ENCODE assay signal across 13 cellular contexts in genomic region chr1:158003409-158003805, GRCh38. TPM values are rescaled to one million over a fixed set of nuclear protein-coding genes. Genes with fewer than 3 reads are reported as not detected.
A peak's percentile ranks its signal among the peaks of the same experiment; 100 is the strongest.
DNase-seq lines count a peak whose midpoint lies in the region; ATAC-seq, FAIRE-seq and TF ChIP-seq lines count a peak whose summit lies in the region.
"Had no signal": no experiment of that assay in that cellular context is flagged by ENCODE, and none has a peak within 500 bp of the region (broad histone marks: within the 10 kb centered on the region; RNA-seq: fewer than 3 reads in every experiment).

No MANE protein-coding gene starts in this region.

- intact Hi-C loops in ascending aorta (cut with DNase I) (no loop called here), spleen (cut with DNase I; ENCODE audit: low total_unique reads) (no loop called here)

- H3K4me1 ChIP-seq in GM23338 (ENCODE audit: insufficient read depth) = peaks cover 78% of the 10 kb centered on the region
- peaks cover 62 to 91% of the 10 kb centered on the region in 2 donors for H3K4me1 ChIP-seq in ascending aorta
- peaks cover 41% of the 10 kb centered on the region for H3K4me1 ChIP-seq in iPS-20b (ENCODE audit: insufficient read depth, low read length)
- H3K4me1 ChIP-seq in spleen = peaks cover 0 to 67% (median 14%) of the 10 kb centered on the region in 6 donors

- H3F3A ChIP-seq in GM23338 (replicated peaks; ENCODE audit: low read depth) = no peaks in the 10 kb centered on the region

- no peaks in the 10 kb centered on the region for H3K9me2 ChIP-seq in GM23338 (ENCODE audit: insufficient read depth)

- H3K9me3 ChIP-seq in ascending aorta = no peaks in the 10 kb centered on the region
- H3K9me3 ChIP-seq in iPS-20b (ENCODE audit: insufficient read depth, low read depth, low read length) = no peaks in the 10 kb centered on the region
- no peaks in the 10 kb centered on the region for H3K9me3 ChIP-seq in spleen

- no peaks in the 10 kb centered on the region for H3K36me3 Mint-ChIP-seq in GM23338 (ENCODE audit: low read depth)
- no peaks in the 10 kb centered on the region for H3K36me3 Mint-ChIP-seq in activated T-cell treated with anti-CD3 and anti-CD28 coated beads, Interleukin-2, amount 50 U/mL, for 4 hours (ENCODE audit: insufficient read depth)
- H3K36me3 Mint-ChIP-seq: CD8-positive, alpha-beta T cell; natural killer cell treated with Interleukin-12 subunit alpha and Interleukin-12 subunit beta and Interleukin-15 and Interleukin-18, amount 100 ng/mL, for 72 hours had no signal

- H3K4me3 ChIP-seq in GM23338 = no peak overlapping the region
- H3K4me3 ChIP-seq in ascending aorta = peak overlapping the region in 1 of 2 donors; percentile 30
- H3K4me3 ChIP-seq in iPS-20b (ENCODE audit: low read length) = no peak overlapping the region
- H3K4me3 ChIP-seq in spleen = no peak overlapping the region

- H4K20me1 ChIP-seq in GM23338 (replicated peaks; ENCODE audit: insufficient read depth) = peaks cover 18% of the 10 kb centered on the region; the same call in 1 of the 2 replicates

- H3K9ac ChIP-seq in iPS-20b (ENCODE audit: low read depth, low read length) = peak overlapping the region; percentile 26; the same call in 1 of the 2 replicates

- TF ChIP-seq CTCF in GM23338 (conservative IDR thresholded peaks at IDR 0.05; ENCODE audit: low read depth in 2 of 2) = no peak
- TF ChIP-seq CTCF in ascending aorta (IDR thresholded peaks at IDR 0.05) = no peak
- no peak for TF ChIP-seq CTCF in spleen (IDR thresholded peaks at IDR 0.05 in 8 of 11, conservative IDR thresholded peaks at IDR 0.05 in 3 of 11)

- H3K4me1 Mint-ChIP-seq in GM23338 = peaks cover 87% of the 10 kb centered on the region
- H3K4me1 Mint-ChIP-seq in activated T-cell treated with anti-CD3 and anti-CD28 coated beads, Interleukin-2, amount 50 U/mL, for 4 hours (ENCODE audit: low read depth) = no peaks in the 10 kb centered on the region
- H3K4me1 Mint-ChIP-seq: activated CD4-positive, alpha-beta memory T cell treated with anti-CD3 and anti-CD28 coated beads, Interleukin-2, amount 10 ng/mL, durations not matched to agents 7 days and 5 days had no signal

- peak overlapping the region; percentile 66 for H3K27ac Mint-ChIP-seq in GM23338
- H3K27ac Mint-ChIP-seq: activated CD4-positive, alpha-beta memory T cell treated with anti-CD3 and anti-CD28 coated beads, Interleukin-2, amount 10 ng/mL, durations not matched to agents 7 days and 5 days; CD8-positive, alpha-beta T cell; natural killer cell treated with Interleukin-12 subunit alpha and Interleukin-12 subunit beta and Interleukin-15 and Interleukin-18, amount 100 ng/mL, for 72 hours had no signal

- H3K79me2 ChIP-seq in GM23338 (replicated peaks; ENCODE audit: insufficient read depth) = peaks cover 99% of the 10 kb centered on the region

- peak overlapping the region; percentile 46; the same call in 1 of the 2 replicates for H3K4me2 ChIP-seq in GM23338

- FAIRE-seq in GM12891 (lab: Jason Lieb, UNC) = no peak

- TF ChIP-seq POLR2A in spleen (IDR thresholded peaks at IDR 0.05) = no peak
- TF ChIP-seq POLR2A in GM12891 (IDR thresholded peaks at IDR 0.05; ENCODE audit: low read depth, low read length) = no peak

- H3K27me3 ChIP-seq in GM23338 (ENCODE audit: insufficient read depth) (no peaks in the 10 kb centered on the region), ascending aorta (no peaks in the 10 kb centered on the region), iPS-20b (ENCODE audit: insufficient read depth, low read length) (no peaks in the 10 kb centered on the region), spleen (replicated peaks in 1 of 7) (peaks cover 0 to 12% (median 0%) of the 10 kb centered on the region in 7 donors)

- H3K4me3 Mint-ChIP-seq in GM23338 = no peak overlapping the region
- no peak overlapping the region for H3K4me3 Mint-ChIP-seq in activated T-cell treated with anti-CD3 and anti-CD28 coated beads, Interleukin-2, amount 50 U/mL, for 4 hours
- H3K4me3 Mint-ChIP-seq: activated CD4-positive, alpha-beta memory T cell treated with anti-CD3 and anti-CD28 coated beads, Interleukin-2, amount 10 ng/mL, durations not matched to agents 7 days and 5 days; CD8-positive, alpha-beta T cell; natural killer cell treated with Interleukin-12 subunit alpha and Interleukin-12 subunit beta and Interleukin-15 and Interleukin-18, amount 100 ng/mL, for 72 hours had no signal

- peak; percentile 10 for ATAC-seq in GM23338
- ATAC-seq in activated T-cell treated with anti-CD3 and anti-CD28 coated beads, Interleukin-2, amount 50 U/mL, for 4 hours = no peak
- ATAC-seq: CD8-positive, alpha-beta T cell; natural killer cell treated with Interleukin-12 subunit alpha and Interleukin-12 subunit beta and Interleukin-15 and Interleukin-18, amount 100 ng/mL, for 72 hours had no signal

- no peaks in the 10 kb centered on the region for H3K9me3 Mint-ChIP-seq in GM23338
- H3K9me3 Mint-ChIP-seq in activated T-cell treated with anti-CD3 and anti-CD28 coated beads, Interleukin-2, amount 50 U/mL, for 4 hours = no peaks in the 10 kb centered on the region
- H3K9me3 Mint-ChIP-seq: activated CD4-positive, alpha-beta memory T cell treated with anti-CD3 and anti-CD28 coated beads, Interleukin-2, amount 10 ng/mL, durations not matched to agents 7 days and 5 days; CD8-positive, alpha-beta T cell; natural killer cell treated with Interleukin-12 subunit alpha and Interleukin-12 subunit beta and Interleukin-15 and Interleukin-18, amount 100 ng/mL, for 72 hours had no signal

- no peak overlapping the region for H2AFZ ChIP-seq in GM23338

- no peaks in the 10 kb centered on the region for H3K36me3 ChIP-seq in GM23338 (ENCODE audit: insufficient read depth)
- no peaks in the 10 kb centered on the region for H3K36me3 ChIP-seq in ascending aorta
- H3K36me3 ChIP-seq in iPS-20b (ENCODE audit: insufficient read depth, low read depth, low read length) = peaks cover 6% of the 10 kb centered on the region; the same call in 1 of the 2 replicates
- H3K36me3 ChIP-seq in spleen = no peaks in the 10 kb centered on the region

- peaks cover 2% of the 10 kb centered on the region for H3K27me3 Mint-ChIP-seq in GM23338 (ENCODE audit: insufficient read depth, low read depth, poor library complexity)
- peaks cover 18% of the 10 kb centered on the region for H3K27me3 Mint-ChIP-seq in activated T-cell treated with anti-CD3 and anti-CD28 coated beads, Interleukin-2, amount 50 U/mL, for 4 hours (ENCODE audit: low read depth)

- H3K27ac ChIP-seq in GM23338 (ENCODE audit: low read depth) = peak overlapping the region; percentile 89; the same call in 1 of the 2 replicates
- H3K27ac ChIP-seq in ascending aorta = peak overlapping the region; percentile 92 to 99
- H3K27ac ChIP-seq in iPS-20b (ENCODE audit: low read length) = no peak overlapping the region
- peak overlapping the region in 6 of 8 donors; percentile 1 to 63 (median 46) for H3K27ac ChIP-seq in spleen

- 34 to 57% (median 41%) methylated on average over 5 of the region's 5 CpGs for WGBS in spleen, 5 donors

- DNase-seq in GM23338 (ENCODE audit: low spot score) = no peak
- DNase-seq in ascending aorta (ENCODE audit: low spot score in 2 of 2) = no peak
- DNase-seq in spleen = no peak
- no peak for DNase-seq in activated T-cell treated with anti-CD3 and anti-CD28 coated beads, Interleukin-2, amount 50 U/mL, for 4 hours
- no peak for DNase-seq in GM12891 (ENCODE audit: insufficient read length, low spot score)
- DNase-seq in NCI-H524 (lab: John Stamatoyannopoulos, UW) = no peak
- no peak for DNase-seq in pons (ENCODE audit: low spot score)
- DNase-seq: activated CD4-positive, alpha-beta memory T cell treated with anti-CD3 and anti-CD28 coated beads, Interleukin-2, amount 10 ng/mL, durations not matched to agents 7 days and 5 days; CD8-positive, alpha-beta T cell; NCI-H1436 treated with DMSO at 0.1 percent for 48 hours; SIG-M5 had no signal

TF ChIP-seq in GM23338, 12 proteins besides CTCF, POLR2A, EP300 and RAD21 (continues in another document):
- no peak for TF ChIP-seq ETS1 (IDR thresholded peaks at IDR 0.05)
- TF ChIP-seq STAT1 (IDR thresholded peaks at IDR 0.05; ENCODE audit: unreplicated experiment) = no peak
- no peak for TF ChIP-seq NANOG (IDR thresholded peaks at IDR 0.05; ENCODE audit: borderline replicate concordance)

TF ChIP-seq in GM12891, 5 proteins besides CTCF, POLR2A, EP300 and RAD21:
- no peak for TF ChIP-seq SPI1 (IDR thresholded peaks at IDR 0.05; ENCODE audit: low read depth, low read length)
- no peak for TF ChIP-seq POU2F2 (IDR thresholded peaks at IDR 0.05; ENCODE audit: low read depth, low read length)
- TF ChIP-seq PAX5 (IDR thresholded peaks at IDR 0.05; ENCODE audit: insufficient read depth, low read length, severe bottlenecking) = no peak
- no peak for TF ChIP-seq TAF1 (IDR thresholded peaks at IDR 0.05; ENCODE audit: low read depth, low read length)
- TF ChIP-seq POLR2AphosphoS5 (IDR thresholded peaks at IDR 0.05; ENCODE audit: low read depth, low read length) = no peak

RNA-seq across cellular contexts. Expression of gene KIRREL1, which starts 10.0 kb away (rescaled TPM):
- total RNA-seq in GM23338 (2014; rRNA removed; shearing (Covaris generic)) = 35.2 and 41.0 TPM in 2 replicates
- polyA plus RNA-seq in GM23338 (2016; fragmentation: Nextera tagmentation; extraction: Ambion mirVana) = 5.1 and 5.6 TPM in 2 replicates
- total RNA-seq in ascending aorta = 114 TPM
- 10 to 100 TPM; 14.0 to 50.9 (median 24.5) TPM for total RNA-seq in spleen
- 1 to 10 TPM; 1.4 to 3.9 (median 1.7) TPM for polyA plus RNA-seq in spleen
- under 1 TPM; 0.15 to 0.29 (median 0.16) TPM for total RNA-seq in activated T-cell treated with anti-CD3 and anti-CD28 coated beads, Interleukin-2, amount 50 U/mL, for 4 hours
- polyA plus RNA-seq in GM12891 (2012; ENCODE audit: low read depth, missing spikeins) = not detected
- total RNA-seq: activated CD4-positive, alpha-beta memory T cell treated with anti-CD3 and anti-CD28 coated beads, Interleukin-2, amount 10 ng/mL, durations not matched to agents 7 days and 5 days; CD8-positive, alpha-beta T cell; natural killer cell treated with Interleukin-12 subunit alpha and Interleukin-12 subunit beta and Interleukin-15 and Interleukin-18, amount 100 ng/mL, for 72 hours had no signal

Comparison
In these comparisons a context has a peak if more than half of its experiments do, and no peak if none do; other contexts are left out.
1. RNA of gene KIRREL1, which starts 10.0 kb away (total RNA-seq): 114 TPM in ascending aorta (single experiment), 35.2 to 41.0 TPM in GM23338 and 14.0 to 50.9 TPM in spleen; 0.15 to 0.29 TPM in activated T-cell treated with anti-CD3 and anti-CD28 coated beads, Interleukin-2, amount 50 U/mL, for 4 hours; every median in the first group is over 10 times any median in the second.